Comparison of ENCODE assay signal across 8 cellular contexts in genomic region chr1:246930830-246931548, GRCh38. TPM values are rescaled to one million over a fixed set of nuclear protein-coding genes. Genes with fewer than 3 reads are reported as not detected.
DNase-seq lines count a peak whose midpoint lies in the region; ATAC-seq and TF ChIP-seq lines count a peak whose summit lies in the region.

No MANE protein-coding gene starts in this region.

- H3K27me3 ChIP-seq in AG04450 (ENCODE audit: control insufficient read depth, insufficient read depth, low read length) (no peaks in the 10 kb centered on the region), esophagus muscularis mucosa (no peaks in the 10 kb centered on the region)

- TF ChIP-seq EP300 in esophagus muscularis mucosa (IDR thresholded peaks at IDR 0.05) = no peak

- no peak for TF ChIP-seq CTCF in AG04450 (IDR thresholded peaks at IDR 0.05; ENCODE audit: low read depth, low read length)
- no peak for TF ChIP-seq CTCF in esophagus muscularis mucosa (IDR thresholded peaks at IDR 0.05)

- no peaks in the 10 kb centered on the region for H3K27me3 Mint-ChIP-seq in naive B cell
- H3K27me3 Mint-ChIP-seq in stimulated activated naive CD8-positive, alpha-beta T cell treated with anti-CD3 and anti-CD28 coated beads, Interleukin-15, amount 100 ng/mL, for 72 hours = no peaks in the 10 kb centered on the region

- peaks cover 0 to 23% (median 11%) of the 10 kb centered on the region in 4 donors for H3K36me3 ChIP-seq in esophagus muscularis mucosa

- peaks cover 23 to 54% (median 49%) of the 10 kb centered on the region in 4 donors for H3K4me1 ChIP-seq in esophagus muscularis mucosa

- POLR2A ChIA-PET in AG04450 (lab: Yijun Ruan, JAX) = interaction anchor here (0.5 to 0.6 kb wide), 2 partner anchors 22 to 89 kb away, joined by 3 read pairs; no protein-coding TSS in a partner anchor

- peaks cover 0 to 13% of the 10 kb centered on the region in 2 donors for H3K36me3 Mint-ChIP-seq in naive B cell

- H3K27ac ChIP-seq in AG04450 (ENCODE audit: low read depth, low read length) (peak overlapping the region; percentile 68), esophagus muscularis mucosa (replicated peaks in 1 of 4) (peak overlapping the region; percentile 95 to 99 (median 98))

- peak overlapping the region; percentile 86 to 98 (median 94) for H3K4me3 Mint-ChIP-seq in naive B cell
- H3K4me3 Mint-ChIP-seq in stimulated activated naive CD8-positive, alpha-beta T cell treated with anti-CD3 and anti-CD28 coated beads, Interleukin-15, amount 100 ng/mL, for 72 hours = peak overlapping the region; percentile 98

- no peak for DNase-seq in AG04450 (ENCODE audit: low read depth, low spot score)
- peak; percentile 47 for DNase-seq in NCI-H774 (lab: John Stamatoyannopoulos, UW)
- peak; percentile 62 to 70 for DNase-seq in activated T-cell treated with anti-CD3 and anti-CD28 coated beads, Interleukin-2, amount 50 U/mL, for 48 hours
- no peak for DNase-seq in esophagus muscularis mucosa (ENCODE audit: extremely low spot score)
- DNase-seq in naive B cell = peak; percentile 59
- DNase-seq in stimulated activated naive CD8-positive, alpha-beta T cell treated with anti-CD3 and anti-CD28 coated beads, Interleukin-15, amount 100 ng/mL, for 72 hours = peak; percentile 63 to 72

- H3K9me3 ChIP-seq in AG04450 (ENCODE audit: control insufficient read depth, insufficient read depth, low read length) (peaks cover 6% of the 10 kb centered on the region), esophagus muscularis mucosa (no peaks in the 10 kb centered on the region)

- H3K4me1 Mint-ChIP-seq in naive B cell = peaks cover 16 to 44% (median 29%) of the 10 kb centered on the region in 3 donors
- H3K4me1 Mint-ChIP-seq in stimulated activated naive CD8-positive, alpha-beta T cell treated with anti-CD3 and anti-CD28 coated beads, Interleukin-15, amount 100 ng/mL, for 72 hours = peaks cover 49% of the 10 kb centered on the region

- ATAC-seq in GM18502 (IDR thresholded peaks at IDR 0.05; ENCODE audit: poor library complexity, unreplicated experiment) = peak; percentile 29
- peak; percentile 32 for ATAC-seq in HG02938 (IDR thresholded peaks at IDR 0.05; ENCODE audit: unreplicated experiment)
- peak; percentile 46 to 51 for ATAC-seq in naive B cell (ENCODE audit: low read depth in 2 of 2)
- ATAC-seq in stimulated activated naive CD8-positive, alpha-beta T cell treated with anti-CD3 and anti-CD28 coated beads, Interleukin-15, amount 100 ng/mL, for 72 hours = peak; percentile 42

- TF ChIP-seq POLR2A in esophagus muscularis mucosa (IDR thresholded peaks at IDR 0.05; ENCODE audit: low read depth) = no peak

- WGBS in esophagus muscularis mucosa = under 1% methylated on average over 47 of the region's 76 CpGs

- H3K4me3 ChIP-seq in AG04450 (ENCODE audit: low read depth, low read length) (peak overlapping the region; percentile 82), esophagus muscularis mucosa (peak overlapping the region; percentile 89 to 99 (median 96))

- H3K9me3 Mint-ChIP-seq in naive B cell = no peaks in the 10 kb centered on the region
- H3K9me3 Mint-ChIP-seq in stimulated activated naive CD8-positive, alpha-beta T cell treated with anti-CD3 and anti-CD28 coated beads, Interleukin-15, amount 100 ng/mL, for 72 hours = peaks cover 0 to 3% of the 10 kb centered on the region in 2 donors

- CTCF ChIA-PET in AG04450 (lab: Charles Lee) = interaction anchor here (0.6 to 1.2 kb wide), 2 partner anchors 24 to 72 kb away, joined by 3 to 4 read pairs; no protein-coding TSS in a partner anchor

- intact Hi-C loops in esophagus muscularis mucosa (cut with DNase I) = loop anchor here (2.0 to 10.0 kb wide), 2 partner anchors 148 to 174 kb away; partner anchors contain the start of genes ZNF669 and ZNF670

- H3K27ac Mint-ChIP-seq in naive B cell = peak overlapping the region; percentile 75 to 96 (median 95)
- peak overlapping the region; percentile 95 to 98 for H3K27ac Mint-ChIP-seq in stimulated activated naive CD8-positive, alpha-beta T cell treated with anti-CD3 and anti-CD28 coated beads, Interleukin-15, amount 100 ng/mL, for 72 hours

RNA-seq across cellular contexts. Expression of gene AHCTF1, which starts 0.8 kb away (rescaled TPM):
- polyA plus RNA-seq in AG04450 (2011; rRNA removed) (13.0 and 18.1 TPM in 2 replicates), naive B cell (ENCODE audit: low read depth in 6 of 6) (10 to 100 TPM in 4 of 6 donors, 1 to 10 TPM in 2; 6.5 to 20.1 (median 11.1) TPM)
- 16.0 and 33.2 TPM in 2 replicates for polyA minus RNA-seq in AG04450 (2011; rRNA and poly(A)+ RNA removed)
- total RNA-seq in esophagus muscularis mucosa = 10 to 100 TPM; 30.7 to 45.3 (median 42.0) TPM

Comparison
In these comparisons a context has a peak if more than half of its experiments do, and no peak if none do; other contexts are left out.
1. DNase-seq: peak in NCI-H774 (single experiment), activated T-cell treated with anti-CD3 and anti-CD28 coated beads, Interleukin-2, amount 50 U/mL, for 48 hours (2 of 2), naive B cell (single experiment) and stimulated activated naive CD8-positive, alpha-beta T cell treated with anti-CD3 and anti-CD28 coated beads, Interleukin-15, amount 100 ng/mL, for 72 hours (2 of 2); none in AG04450 (single experiment) and esophagus muscularis mucosa (single experiment).
2. Peak in every context shown above with its lines, with median percentiles within 50 percentile points of each other: ATAC-seq.